1 cellular context compared by ENCODE assay signal in genomic region chr3:23004971-23005370, GRCh38.
TF ChIP-seq lines count a peak whose summit lies in the region.

No MANE protein-coding gene starts in this region.

TF ChIP-seq in H1, 55 proteins besides CTCF, POLR2A, EP300 and RAD21:
- TF ChIP-seq GTF2F1 (IDR thresholded peaks at IDR 0.05; ENCODE audit: borderline replicate concordance, low read depth, low read length) (no peak), MAFK (IDR thresholded peaks at IDR 0.05; ENCODE audit: low read depth, low read length) (no peak), CHD7 (IDR thresholded peaks at IDR 0.05; ENCODE audit: insufficient replicate concordance, low read length) (no peak), RBBP5 (IDR thresholded peaks at IDR 0.05; ENCODE audit: borderline replicate concordance, low read depth, low read length) (no peak), SRF (IDR thresholded peaks at IDR 0.05; ENCODE audit: low read depth, low read length) (no peak), JUND (IDR thresholded peaks at IDR 0.05; ENCODE audit: low read length) (no peak), TAF7 (optimal IDR thresholded peaks at IDR 0.05; ENCODE audit: borderline replicate concordance, low read depth, low read length) (no peak), KDM5A (IDR thresholded peaks at IDR 0.05; ENCODE audit: low read length) (no peak), YY1 (IDR thresholded peaks at IDR 0.05; ENCODE audit: low read depth, low read length) (no peak), CEBPB (IDR thresholded peaks at IDR 0.05; ENCODE audit: low read depth, low read length) (no peak)
- TF ChIP-seq, protein P1, sequence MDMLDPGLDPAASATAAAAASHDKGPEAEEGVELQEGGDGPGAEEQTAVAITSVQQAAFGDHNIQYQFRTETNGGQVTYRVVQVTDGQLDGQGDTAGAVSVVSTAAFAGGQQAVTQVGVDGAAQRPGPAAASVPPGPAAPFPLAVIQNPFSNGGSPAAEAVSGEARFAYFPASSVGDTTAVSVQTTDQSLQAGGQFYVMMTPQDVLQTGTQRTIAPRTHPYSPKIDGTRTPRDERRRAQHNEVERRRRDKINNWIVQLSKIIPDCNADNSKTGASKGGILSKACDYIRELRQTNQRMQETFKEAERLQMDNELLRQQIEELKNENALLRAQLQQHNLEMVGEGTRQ (IDR thresholded peaks at IDR 0.05; ENCODE audit: low read length), result no peak
